9 cellular contexts compared by ENCODE assay signal in genomic region chr17:29376667-29377268, GRCh38. TPM values are rescaled to one million over a fixed set of nuclear protein-coding genes. Genes with fewer than 3 reads are reported as not detected.
DNase-seq lines count a peak whose midpoint lies in the region; ATAC-seq, FAIRE-seq and TF ChIP-seq lines count a peak whose summit lies in the region.
"Had no signal": no experiment of that assay in that cellular context is flagged by ENCODE, and none has a peak within 500 bp of the region (broad histone marks: within the 10 kb centered on the region; RNA-seq: fewer than 3 reads in every experiment).

No MANE protein-coding gene starts in this region.

- peak overlapping the region; percentile 37 for H3K27ac Mint-ChIP-seq in T-helper 17 cell
- no peak overlapping the region for H3K27ac Mint-ChIP-seq in CD4-positive, alpha-beta T cell

- no peak overlapping the region for H3K4me3 Mint-ChIP-seq in T-helper 17 cell
- H3K4me3 Mint-ChIP-seq in CD4-positive, alpha-beta T cell: no peak overlapping the region

- no peaks in the 10 kb centered on the region for H3K36me3 ChIP-seq in gastroesophageal sphincter
- H3K36me3 ChIP-seq in pancreas: no peaks in the 10 kb centered on the region

- intact Hi-C loops in pancreas (cut with DNase I): loop anchor here in 2 of 3 donors (10.0 kb wide), 2 partner anchors 88 to 168 kb away; no protein-coding TSS in a partner anchor
- intact Hi-C loops in CD4-positive, alpha-beta T cell (cut with DNase I, micrococcal nuclease): no loop called here

- H3K4me1 ChIP-seq in gastroesophageal sphincter (peaks cover 0 to 9% (median 0%) of the 10 kb centered on the region in 3 donors), pancreas (peaks cover 0 to 4% (median 0%) of the 10 kb centered on the region in 3 donors)

- no peaks in the 10 kb centered on the region for H3K9me3 Mint-ChIP-seq in CD4-positive, alpha-beta T cell

- no peaks in the 10 kb centered on the region for H3K4me1 Mint-ChIP-seq in T-helper 17 cell
- H3K4me1 Mint-ChIP-seq in CD4-positive, alpha-beta T cell (ENCODE audit: low read depth): no peaks in the 10 kb centered on the region

- no peak for TF ChIP-seq POLR2A in gastroesophageal sphincter (IDR thresholded peaks at IDR 0.05)

- CTCF ChIA-PET in CD4-positive, alpha-beta T cell (lab: Charles Lee): no interaction called here

- peak overlapping the region in 2 of 4 donors; percentile 21 to 40 for H3K27ac ChIP-seq in gastroesophageal sphincter
- H3K27ac ChIP-seq in pancreas: no peak overlapping the region
- H3K27ac ChIP-seq in CD4-positive, alpha-beta T cell (ENCODE audit: low read depth, low read length): no peak overlapping the region

- POLR2A ChIA-PET in CD4-positive, alpha-beta T cell (lab: Charles Lee): no interaction called here

- H3K9me3 ChIP-seq in T-helper 17 cell (ENCODE audit: control insufficient read depth, low read length, poor library complexity, severe bottlenecking) (no peaks in the 10 kb centered on the region), gastroesophageal sphincter (no peaks in the 10 kb centered on the region), pancreas (no peaks in the 10 kb centered on the region)
- no peaks in the 10 kb centered on the region for H3K9me3 ChIP-seq in CD4-positive, alpha-beta T cell (ENCODE audit: control insufficient read depth, low read length)

- H3K4me3 ChIP-seq in gastroesophageal sphincter (no peak overlapping the region), pancreas (no peak overlapping the region)

- H3K27me3 ChIP-seq in gastroesophageal sphincter (no peaks in the 10 kb centered on the region), pancreas (no peaks in the 10 kb centered on the region)
- H3K27me3 ChIP-seq in CD4-positive, alpha-beta T cell (ENCODE audit: control insufficient read depth, insufficient read depth, low read length): no peaks in the 10 kb centered on the region

- no peaks in the 10 kb centered on the region for H3K36me3 Mint-ChIP-seq in T-helper 17 cell (ENCODE audit: low read depth)
- no peaks in the 10 kb centered on the region for H3K36me3 Mint-ChIP-seq in CD4-positive, alpha-beta T cell (ENCODE audit: low read depth)

- ATAC-seq in T-helper 17 cell (no peak), gastroesophageal sphincter (peak; percentile 84), pancreas (peak in 3 of 4 donors; percentile 41 to 52 (median 43)), GM18498 (IDR thresholded peaks at IDR 0.05; ENCODE audit: unreplicated experiment) (no peak)
- no peak for ATAC-seq in CD4-positive, alpha-beta T cell (ENCODE audit: poor library complexity)

- TF ChIP-seq CTCF in gastroesophageal sphincter (IDR thresholded peaks at IDR 0.05) (no peak), pancreas (IDR thresholded peaks at IDR 0.05) (no peak)
- no peak for TF ChIP-seq CTCF in CD4-positive, alpha-beta T cell (IDR thresholded peaks at IDR 0.05)

- peaks cover 10% of the 10 kb centered on the region for H3K27me3 Mint-ChIP-seq in T-helper 17 cell
- H3K27me3 Mint-ChIP-seq in CD4-positive, alpha-beta T cell: no peaks in the 10 kb centered on the region

- TF ChIP-seq EP300 in gastroesophageal sphincter (IDR thresholded peaks at IDR 0.05): no peak

- 12 to 15% methylated on average over 2 of the region's 3 CpGs for WGBS in gastroesophageal sphincter (ENCODE audit: low coverage in 1 of 2), 2 donors
- 83 to 84% methylated on average over 3 of the region's 3 CpGs for WGBS in pancreas, 2 donors

- no peak for FAIRE-seq in pancreas (lab: Jason Lieb, UNC)
- FAIRE-seq: TTC549 had no signal

- DNase-seq in GM04503 (ENCODE audit: low read depth) (peak; percentile 39), T-helper 17 cell (no peak), pancreas (no peak), activated gamma-delta T cell (lab: John Stamatoyannopoulos, UW) (no peak)
- DNase-seq in CD4-positive, alpha-beta T cell: no peak
- no peak for DNase-seq in NK-92 treated with Interleukin-12 subunit alpha and Interleukin-12 subunit beta, amount 100 ng/mL, for 24 hours (lab: John Stamatoyannopoulos, UW)

RNA-seq across cellular contexts. Expression of gene TAOK1, which starts 13.4 kb away (rescaled TPM):
- total RNA-seq in T-helper 17 cell (10 to 100 TPM; 54.3 to 58.2 TPM), gastroesophageal sphincter (10 to 100 TPM; 57.9 to 72.2 (median 65.1) TPM), pancreas (10 to 100 TPM; 15.6 to 31.8 (median 18.5) TPM)
- polyA plus RNA-seq in pancreas: 1 to 10 TPM; 5.4 to 6.6 TPM
- total RNA-seq in CD4-positive, alpha-beta T cell: 10 to 100 TPM; 33.1 to 33.8 TPM

Comparison
In these comparisons a context has a peak if more than half of its experiments do, and no peak if none do; other contexts are left out.
1. ATAC-seq: peak in gastroesophageal sphincter (single experiment) and pancreas (3 of 4); none in T-helper 17 cell (single experiment), CD4-positive, alpha-beta T cell (single experiment) and GM18498 (single experiment).
2. intact Hi-C loops: an anchor here in pancreas (10.0 kb wide); none called in CD4-positive, alpha-beta T cell.